In genomic region chr17:8222630-8223355, GRCh38 we compare ENCODE assay signal across 1 cellular context.
TF ChIP-seq lines count a peak whose summit lies in the region.

No MANE protein-coding gene starts in this region.

TF ChIP-seq in K562, 482 proteins besides CTCF, POLR2A, EP300 and RAD21 (continued from another document and continues in another):
- no peak for TF ChIP-seq HIVEP1 (CRISPR knock-in tag; IDR thresholded peaks at IDR 0.05)
- no peak for TF ChIP-seq SMAD2 (IDR thresholded peaks at IDR 0.05; ENCODE audit: low read depth, low read length)
- TF ChIP-seq FOXM1 (IDR thresholded peaks at IDR 0.05; ENCODE audit: low read depth), result no peak
- no peak for TF ChIP-seq FOXM1 (CRISPR knock-in tag; IDR thresholded peaks at IDR 0.05; ENCODE audit: low read depth)
- no peak for TF ChIP-seq KLF1 (tag; IDR thresholded peaks at IDR 0.05)
- peak; percentile 44 for TF ChIP-seq FIP1L1 (IDR thresholded peaks at IDR 0.05; ENCODE audit: low read depth, low read length, poor library complexity, severe bottlenecking)
- peak; percentile 76 for TF ChIP-seq ZNF511 (CRISPR knock-in tag; IDR thresholded peaks at IDR 0.05)
- peak; percentile 99 for TF ChIP-seq POLR2H (tag; IDR thresholded peaks at IDR 0.05; ENCODE audit: low read depth)
- TF ChIP-seq ZBTB8A (IDR thresholded peaks at IDR 0.05; ENCODE audit: partially characterized antibody), result peak; percentile 66
- 0 out of 2 replicates have a peak, but pooled peaks have one; percentile 19 for TF ChIP-seq HMBOX1 (IDR thresholded peaks at IDR 0.05)
- no peak; the same call in 1 of the 2 replicates for TF ChIP-seq CREB1 (IDR thresholded peaks at IDR 0.05)
- 0 out of 2 replicates have a peak, but pooled peaks have one; percentile 33 for TF ChIP-seq CREB1 (CRISPR knock-in tag; IDR thresholded peaks at IDR 0.05)
- peak in 1 of 2 experiments; percentile 90; a peak in 2 of 4 replicates for TF ChIP-seq HDAC1 (IDR thresholded peaks at IDR 0.05)
- peak; percentile 98 for TF ChIP-seq HMGXB4 (CRISPR knock-in tag; IDR thresholded peaks at IDR 0.05)
- peak; percentile 77; the same call in 1 of the 2 replicates for TF ChIP-seq RB1 (IDR thresholded peaks at IDR 0.05; ENCODE audit: low read depth)
- no peak for TF ChIP-seq ZNF551 (CRISPR knock-in tag; IDR thresholded peaks at IDR 0.05)
- TF ChIP-seq TEAD2 (tag; IDR thresholded peaks at IDR 0.05), result no peak
- TF ChIP-seq TEAD4 (IDR thresholded peaks at IDR 0.05; ENCODE audit: low read length), result peak; percentile 72
- TF ChIP-seq TEAD4 (CRISPR knock-in tag; IDR thresholded peaks at IDR 0.05; ENCODE audit: borderline replicate concordance), result no peak
- TF ChIP-seq ZBTB12 (CRISPR knock-in tag; IDR thresholded peaks at IDR 0.05), result no peak
- 0 out of 2 replicates have a peak, but pooled peaks have one; percentile 19 for TF ChIP-seq GATAD2B (IDR thresholded peaks at IDR 0.05; ENCODE audit: borderline replicate concordance)
- TF ChIP-seq PRPF4 (IDR thresholded peaks at IDR 0.05; ENCODE audit: insufficient read depth, low read depth, low read length, poor library complexity, severe bottlenecking), result no peak
- TF ChIP-seq ZNF23 (CRISPR knock-in tag; IDR thresholded peaks at IDR 0.05), result no peak
- TF ChIP-seq SAFB2 (IDR thresholded peaks at IDR 0.05; ENCODE audit: borderline replicate concordance, low read depth, low read length, severe bottlenecking), result no peak
- no peak for TF ChIP-seq ZNF445 (CRISPR knock-in tag; IDR thresholded peaks at IDR 0.05; ENCODE audit: low read depth)
- no peak for TF ChIP-seq MYC (IDR thresholded peaks at IDR 0.05; ENCODE audit: low read depth, low read length)
- peak; percentile 39; the same call in 1 of the 2 replicates for TF ChIP-seq MYC (CRISPR knock-in tag; IDR thresholded peaks at IDR 0.05; ENCODE audit: borderline replicate concordance, low read depth)
- TF ChIP-seq RBM25 (IDR thresholded peaks at IDR 0.05; ENCODE audit: low read depth, low read length, severe bottlenecking), result no peak
- TF ChIP-seq PHF20 (IDR thresholded peaks at IDR 0.05; ENCODE audit: partially characterized antibody), result no peak
- 0 out of 2 replicates have a peak, but pooled peaks have one; percentile 15 for TF ChIP-seq ZEB2 (IDR thresholded peaks at IDR 0.05)
- 0 out of 2 replicates have a peak, but pooled peaks have one; percentile 19 for TF ChIP-seq SREBF1 (IDR thresholded peaks at IDR 0.05; ENCODE audit: borderline replicate concordance, low read depth, low read length)
- TF ChIP-seq ZNF263 (CRISPR knock-in tag; IDR thresholded peaks at IDR 0.05; ENCODE audit: borderline replicate concordance), result 0 out of 2 replicates have a peak, but pooled peaks have one; percentile 31
- TF ChIP-seq XRCC4 (IDR thresholded peaks at IDR 0.05; ENCODE audit: extremely low read depth, insufficient read depth, insufficient read length), result no peak
- no peak for TF ChIP-seq LCOR (CRISPR knock-in tag; IDR thresholded peaks at IDR 0.05)
- TF ChIP-seq OTX1 (CRISPR knock-in tag; IDR thresholded peaks at IDR 0.05), result no peak; the same call in 1 of the 2 replicates
- TF ChIP-seq RBM17 (IDR thresholded peaks at IDR 0.05; ENCODE audit: borderline replicate concordance, low read depth, low read length), result no peak
- TF ChIP-seq ZNF398 (CRISPR knock-in tag; IDR thresholded peaks at IDR 0.05), result no peak
- peak; percentile 66; the same call in 1 of the 2 replicates for TF ChIP-seq HINFP (tag; conservative IDR thresholded peaks at IDR 0.05; ENCODE audit: low read depth)
- TF ChIP-seq ZNF212 (CRISPR knock-in tag; IDR thresholded peaks at IDR 0.05), result peak; percentile 59; the same call in 1 of the 2 replicates
- TF ChIP-seq PML (IDR thresholded peaks at IDR 0.05; ENCODE audit: low read length), result 0 out of 2 replicates have a peak, but pooled peaks have one; percentile 20
- peak; percentile 41; the same call in 1 of the 2 replicates for TF ChIP-seq TFAP4 (CRISPR knock-in tag; IDR thresholded peaks at IDR 0.05; ENCODE audit: borderline replicate concordance)
- no peak for TF ChIP-seq E2F8 (IDR thresholded peaks at IDR 0.05; ENCODE audit: low read depth, partially characterized antibody)
- peak; percentile 14; the same call in 1 of the 2 replicates for TF ChIP-seq CHD2 (IDR thresholded peaks at IDR 0.05; ENCODE audit: low read depth, low read length)
- peak; percentile 87 for TF ChIP-seq NFIC (IDR thresholded peaks at IDR 0.05)
- 0 out of 2 replicates have a peak, but pooled peaks have one; percentile 47 for TF ChIP-seq PATZ1 (CRISPR knock-in tag; IDR thresholded peaks at IDR 0.05; ENCODE audit: borderline replicate concordance)
- no peak for TF ChIP-seq SMARCE1 (IDR thresholded peaks at IDR 0.05)
- 0 out of 3 replicates have a peak, but pooled peaks of 1 of the 2 experiments have one; percentile 16 for TF ChIP-seq CBX3 (IDR thresholded peaks at IDR 0.05; ENCODE audit: borderline replicate concordance in 1 of 2, low read length in 2 of 2)
